In the genomic region with DNA sequence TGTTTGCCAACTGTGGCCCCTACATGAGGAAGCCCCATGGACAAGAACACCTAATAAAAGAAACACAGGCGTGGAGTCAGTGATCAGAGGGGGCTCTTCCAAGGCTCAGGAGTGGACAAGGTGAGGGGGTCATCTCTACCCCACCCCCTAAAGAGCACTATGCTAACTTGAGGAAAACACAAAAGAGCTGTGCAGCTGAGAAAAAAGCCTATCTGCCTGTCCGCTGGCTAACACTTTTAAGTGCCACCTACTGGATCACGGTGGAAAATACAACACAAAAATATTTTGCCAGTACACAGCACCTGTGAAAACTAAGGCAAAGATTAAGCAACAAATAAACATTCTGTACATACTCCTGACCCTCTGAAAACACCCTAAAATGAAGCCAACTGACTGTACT, we compare ENCODE assay signal across 10 cellular contexts. TPM values are rescaled to one million over a fixed set of nuclear protein-coding genes. Genes with fewer than 3 reads are reported as not detected.
A peak's percentile ranks its signal among the peaks of the same experiment; 100 is the strongest.
DNase-seq lines count a peak whose midpoint lies in the region; ATAC-seq and TF ChIP-seq lines count a peak whose summit lies in the region.
"Had no signal": no experiment of that assay in that cellular context is flagged by ENCODE, and none has a peak within 500 bp of the region (broad histone marks: within the 10 kb centered on the region; RNA-seq: fewer than 3 reads in every experiment).

No MANE protein-coding gene starts in this region.

- no peaks in the 10 kb centered on the region for H3K79me2 ChIP-seq in Karpas-422 (ENCODE audit: low read length)

- no peaks in the 10 kb centered on the region for H3K27me3 ChIP-seq in Karpas-422 (ENCODE audit: low read length)
- no peaks in the 10 kb centered on the region for H3K27me3 ChIP-seq in colonic mucosa
- no peaks in the 10 kb centered on the region for H3K27me3 ChIP-seq in psoas muscle (ENCODE audit: insufficient read depth in 3 of 3, low read length in 2 of 3)
- H3K27me3 ChIP-seq: BLaER1 had no signal

- no peaks in the 10 kb centered on the region for H4K20me1 ChIP-seq in Karpas-422 (ENCODE audit: insufficient read depth, low read depth, low read length)
- H4K20me1 ChIP-seq: BLaER1 had no signal

- H3K9me2 ChIP-seq in Karpas-422 (replicated peaks; ENCODE audit: insufficient read depth, low read length) = no peaks in the 10 kb centered on the region

- H3K27ac ChIP-seq in Karpas-422 (ENCODE audit: low read length) (no peak overlapping the region), colonic mucosa (no peak overlapping the region), psoas muscle (no peak overlapping the region), caudate nucleus (ENCODE audit: low read depth, low read length) (no peak overlapping the region)
- H3K27ac ChIP-seq: BLaER1 had no signal

- H3K36me3 ChIP-seq in Karpas-422 (ENCODE audit: insufficient read depth, low read length) (no peaks in the 10 kb centered on the region), colonic mucosa (no peaks in the 10 kb centered on the region), psoas muscle (ENCODE audit: insufficient read depth in 1 of 2, low read depth in 1 of 2) (no peaks in the 10 kb centered on the region)
- H3K36me3 ChIP-seq: BLaER1 had no signal

- WGBS in psoas muscle, 3 donors = 22 to 29% (median 26%) methylated on average over 3 of the region's 3 CpGs

- intact Hi-C loops in colonic mucosa (cut with DNase I) = no loop called here
- intact Hi-C loops in psoas muscle (cut with DNase I) = loop anchor here (5.0 kb wide), 2 partner anchors 182 to 207 kb away; no protein-coding TSS in a partner anchor

- TF ChIP-seq CTCF in colonic mucosa (IDR thresholded peaks at IDR 0.05) (peak; percentile 29), psoas muscle (IDR thresholded peaks at IDR 0.05) (peak; percentile 45)

- H2AFZ ChIP-seq in Karpas-422 (ENCODE audit: low read length) = no peak overlapping the region

- H3K4me3 ChIP-seq in Karpas-422 (ENCODE audit: low read length) (no peak overlapping the region), colonic mucosa (no peak overlapping the region), psoas muscle (no peak overlapping the region)
- H3K4me3 ChIP-seq: BLaER1 had no signal

- peak; percentile 11 for DNase-seq in NCI-H2196 (lab: John Stamatoyannopoulos, UW; ENCODE audit: unreplicated experiment)
- DNase-seq in NCI-H2196 treated with DMSO at 0.1 percent for 48 hours (lab: John Stamatoyannopoulos, UW; ENCODE audit: unreplicated experiment) = no peak
- peak; percentile 65 for DNase-seq in Karpas-422
- peak; percentile 42 for DNase-seq in colonic mucosa
- DNase-seq in psoas muscle = no peak
- no peak for DNase-seq in 8988T
- no peak for DNase-seq in AML-193 (lab: John Stamatoyannopoulos, UW)
- no peak for DNase-seq in caudate nucleus (lab: John Stamatoyannopoulos, UW)
- DNase-seq: activated CD8-positive, alpha-beta memory T cell treated with anti-CD3 and anti-CD28 coated beads for 24 hours had no signal

- H3K4me1 ChIP-seq in Karpas-422 (ENCODE audit: low read length) = no peaks in the 10 kb centered on the region
- no peaks in the 10 kb centered on the region for H3K4me1 ChIP-seq in colonic mucosa
- H3K4me1 ChIP-seq in psoas muscle = no peaks in the 10 kb centered on the region
- H3K4me1 ChIP-seq: BLaER1 had no signal

- H3K9ac ChIP-seq in Karpas-422 (ENCODE audit: low read length) = no peak overlapping the region
- no peak overlapping the region for H3K9ac ChIP-seq in colonic mucosa (ENCODE audit: low read depth in 2 of 2, low read length in 2 of 2)
- H3K9ac ChIP-seq: BLaER1 had no signal

- H3K9me3 ChIP-seq in Karpas-422 (ENCODE audit: low read length) (no peaks in the 10 kb centered on the region), colonic mucosa (no peaks in the 10 kb centered on the region), psoas muscle (no peaks in the 10 kb centered on the region)
- H3K9me3 ChIP-seq: BLaER1 had no signal

- peak in 3 of 4 donors; percentile 41 to 52 (median 48) for ATAC-seq in psoas muscle

- no peak overlapping the region for H3K4me2 ChIP-seq in Karpas-422 (ENCODE audit: low read depth, low read length, poor library complexity, severe bottlenecking)
- H3K4me2 ChIP-seq: BLaER1 had no signal

RNA-seq across cellular contexts. Expression of a gene that starts 53.1 kb away (rescaled TPM):
- total RNA-seq in Karpas-422 (2014; rRNA removed; shearing (Covaris generic); ENCODE audit: low replicate concordance) = not detected in 2 replicates
- total RNA-seq in colonic mucosa (10 to 100 TPM; 36.8 to 49.2 TPM), psoas muscle (100 to 1,000 TPM in 3 of 4 donors, 10 to 100 TPM in 1; 57.5 to 139 (median 117) TPM)
- polyA plus RNA-seq in psoas muscle = 100 to 1,000 TPM in 2 of 3 donors, 10 to 100 TPM in 1; 59.5 to 122 (median 115) TPM

Comparison
In these comparisons a context has a peak if more than half of its experiments do, and no peak if none do; other contexts are left out.
1. DNase-seq: peak in NCI-H2196 (single experiment), Karpas-422 (single experiment) and colonic mucosa (single experiment); none in NCI-H2196 treated with DMSO at 0.1 percent for 48 hours (single experiment), psoas muscle (0 of 2), 8988T (single experiment), AML-193 (0 of 2) and caudate nucleus (0 of 61).
2. RNA of a gene that starts 53.1 kb away (total RNA-seq): 57.5 to 139 TPM in psoas muscle and 36.8 to 49.2 TPM in colonic mucosa; not detected in Karpas-422; every median in the first group is over 10 times any median in the second.